ENCODE assay signal across 30 cellular contexts in the genomic region with DNA sequence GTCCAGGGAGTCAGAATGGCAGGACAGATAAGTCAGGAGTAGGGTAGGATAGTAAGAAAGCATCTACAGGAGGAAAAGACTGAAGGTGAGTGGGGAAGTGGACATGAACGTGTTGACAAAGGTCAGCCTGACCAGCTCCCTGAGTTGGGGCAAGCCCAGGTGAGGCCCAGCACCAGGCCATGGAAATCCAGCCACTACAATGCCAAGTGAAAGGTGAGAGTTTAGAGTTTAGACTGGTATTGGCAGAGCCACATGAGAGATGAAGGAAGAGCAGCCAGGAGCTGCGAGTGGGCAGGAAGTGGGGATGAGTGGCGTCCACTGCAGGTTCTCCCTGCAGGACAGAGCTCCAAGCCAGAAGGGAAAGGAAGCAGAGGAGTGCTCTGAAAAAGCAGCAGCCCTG.
"Had no signal": no experiment of that assay in that cellular context is flagged by ENCODE, and none has a peak within 500 bp of the region (broad histone marks: within the 10 kb centered on the region; RNA-seq: fewer than 3 reads in every experiment).

No MANE protein-coding gene starts in this region.

- H3K9me3 ChIP-seq: left ventricle myocardium inferior, mucosa of descending colon, psoas muscle, right atrium auricular region, suprapubic skin, thoracic aorta, tibial artery, upper lobe of right lung had no signal

- H3K4me1 ChIP-seq: left ventricle myocardium inferior, parathyroid adenoma, psoas muscle, right atrium auricular region, suprapubic skin, tibial artery, upper lobe of right lung had no signal

- H3K9me3 Mint-ChIP-seq: naive thymus-derived CD4-positive, alpha-beta T cell; natural killer cell treated with Interleukin-12 subunit alpha and Interleukin-12 subunit beta and Interleukin-15 and Interleukin-18, amount 100 ng/mL, for 72 hours; neural crest cell; stimulated activated naive CD8-positive, alpha-beta T cell treated with anti-CD3 and anti-CD28 coated beads, Interleukin-15, Interleukin-2, amounts not matched to agents 100 ng/mL and 50 ng/mL, for 24 hours had no signal

- H3K27ac ChIP-seq: left ventricle myocardium inferior, parathyroid adenoma, psoas muscle, right atrium auricular region, skin epidermis, suprapubic skin, thoracic aorta, tibial artery, upper lobe of right lung had no signal

- FAIRE-seq: keratinocyte, urothelium cell line had no signal

- H3K9ac ChIP-seq: parathyroid adenoma had no signal

- H3K36me3 ChIP-seq: left ventricle myocardium inferior, right atrium auricular region, suprapubic skin, thoracic aorta, tibial artery, upper lobe of right lung had no signal

- H3K36me3 Mint-ChIP-seq: naive thymus-derived CD4-positive, alpha-beta T cell; natural killer cell treated with Interleukin-12 subunit alpha and Interleukin-12 subunit beta and Interleukin-15 and Interleukin-18, amount 100 ng/mL, for 72 hours had no signal

- ATAC-seq: mucosa of descending colon; naive thymus-derived CD4-positive, alpha-beta T cell; natural killer cell treated with Interleukin-12 subunit alpha and Interleukin-12 subunit beta and Interleukin-15 and Interleukin-18, amount 100 ng/mL, for 72 hours; psoas muscle; sciatic nerve; upper lobe of right lung had no signal

- H3K27ac Mint-ChIP-seq: natural killer cell treated with Interleukin-12 subunit alpha and Interleukin-12 subunit beta and Interleukin-15 and Interleukin-18, amount 100 ng/mL, for 72 hours; stimulated activated naive CD8-positive, alpha-beta T cell treated with anti-CD3 and anti-CD28 coated beads, Interleukin-15, Interleukin-2, amounts not matched to agents 100 ng/mL and 50 ng/mL, for 24 hours had no signal

- H3K4me3 Mint-ChIP-seq: naive thymus-derived CD4-positive, alpha-beta T cell; natural killer cell treated with Interleukin-12 subunit alpha and Interleukin-12 subunit beta and Interleukin-15 and Interleukin-18, amount 100 ng/mL, for 72 hours; neural crest cell; stimulated activated naive CD8-positive, alpha-beta T cell treated with anti-CD3 and anti-CD28 coated beads, Interleukin-15, Interleukin-2, amounts not matched to agents 100 ng/mL and 50 ng/mL, for 24 hours had no signal

- H2AFZ ChIP-seq: parathyroid adenoma had no signal

- DNase-seq: hippocampal formation; kidney glomerular epithelial cell; left colon; left ventricle myocardium inferior; mesendoderm; midbrain; mucosa of descending colon; naive thymus-derived CD4-positive, alpha-beta T cell; occipital lobe; psoas muscle; stimulated activated CD4-positive, alpha-beta T cell treated with anti-CD3 and anti-CD28 coated beads, Interleukin-12 subunit alpha, Interleukin-12 subunit beta, amount 100 ng/mL, for 4 hours; stimulated activated CD4-positive, alpha-beta T cell treated with anti-CD3 and anti-CD28 coated beads, Interleukin-15, amount 100 ng/mL, for 24 hours; stimulated activated CD4-positive, alpha-beta T cell treated with anti-CD3 and anti-CD28 coated beads, Interleukin-2, amount 100 ng/mL, for 24 hours; stimulated activated CD4-positive, alpha-beta T cell treated with anti-CD3 and anti-CD28 coated beads, Interleukin-4, amount 100 ng/mL, for 1 hour; stimulated activated naive CD4-positive, alpha-beta T cell; tibial artery; trophoblast cell; upper lobe of right lung had no signal

- H3K4me3 ChIP-seq: left ventricle myocardium inferior, lung, mucosa of descending colon, psoas muscle, right atrium auricular region, skin epidermis, suprapubic skin, thoracic aorta, tibial artery, upper lobe of right lung had no signal

- H3K79me2 ChIP-seq: parathyroid adenoma had no signal

- H3K27me3 ChIP-seq: right atrium auricular region, upper lobe of right lung had no signal
